Comparison of ENCODE assay signal across 22 cellular contexts in genomic region chr15:68098465-68098864, GRCh38.
"Had no signal": no experiment of that assay in that cellular context is flagged by ENCODE, and none has a peak within 500 bp of the region (broad histone marks: within the 10 kb centered on the region; RNA-seq: fewer than 3 reads in every experiment).

No MANE protein-coding gene starts in this region.

- H3K36me3 ChIP-seq: pancreas, thoracic aorta had no signal

- H3K9me3 ChIP-seq: pancreas had no signal

- H3K4me2 ChIP-seq: hepatocyte, neural progenitor cell had no signal

- H3K9ac ChIP-seq: neural progenitor cell had no signal

- H3K27me3 ChIP-seq: foreskin keratinocyte, hepatocyte, neural progenitor cell, pancreas, stomach, transverse colon had no signal

- H2AFZ ChIP-seq: hepatocyte, neural progenitor cell had no signal

- H3K27ac ChIP-seq: foreskin keratinocyte, hepatocyte, neural progenitor cell, pancreas, stomach, thoracic aorta, transverse colon had no signal

- DNase-seq: effector CD4-positive, alpha-beta T cell; endodermal cell; erythroblast; foreskin keratinocyte; head of caudate nucleus; left colon; left ventricle myocardium superior; mesenchymal stem cell; midbrain; occipital lobe; pancreas; right cardiac atrium; small intestine; stimulated activated CD4-positive, alpha-beta T cell treated with anti-CD3 and anti-CD28 coated beads, Interleukin-12 subunit alpha, Interleukin-12 subunit beta, amount 100 ng/mL, for 4 hours; stimulated activated naive CD4-positive, alpha-beta T cell; stomach; substantia nigra; transverse colon had no signal

- H3K4me3 ChIP-seq: hepatocyte, lung, neural progenitor cell, pancreas, stomach, thoracic aorta, transverse colon had no signal

- H3K4me1 ChIP-seq: foreskin keratinocyte, neural progenitor cell had no signal
